ENCODE assay signal across 9 cellular contexts in genomic region chr6:142820336-142821016, GRCh38.
DNase-seq lines count a peak whose midpoint lies in the region; ATAC-seq, FAIRE-seq and TF ChIP-seq lines count a peak whose summit lies in the region.
"Had no signal": no experiment of that assay in that cellular context is flagged by ENCODE, and none has a peak within 500 bp of the region (broad histone marks: within the 10 kb centered on the region; RNA-seq: fewer than 3 reads in every experiment).

No MANE protein-coding gene starts in this region.

- no peak for TF ChIP-seq EP300 in HepG2 (IDR thresholded peaks at IDR 0.05; ENCODE audit: low read depth in 2 of 2, low read length in 2 of 2)
- no peak for TF ChIP-seq EP300 in HepG2 (CRISPR knock-in tag; IDR thresholded peaks at IDR 0.05; ENCODE audit: borderline replicate concordance)
- no peak for TF ChIP-seq EP300 in transverse colon (IDR thresholded peaks at IDR 0.05; ENCODE audit: low read depth)

- H3K27me3 ChIP-seq in HepG2 (ENCODE audit: control insufficient read depth in 1 of 2, insufficient read depth in 2 of 2, low read length in 2 of 2) (no peaks in the 10 kb centered on the region), transverse colon (no peaks in the 10 kb centered on the region)

- H3K36me3 ChIP-seq in HepG2 (replicated peaks in 1 of 2; ENCODE audit: control insufficient read depth in 1 of 2, insufficient read depth in 2 of 2, low read length in 2 of 2) = no peaks in the 10 kb centered on the region
- no peaks in the 10 kb centered on the region for H3K36me3 ChIP-seq in transverse colon

- DNase-seq in activated T-cell treated with anti-CD3 and anti-CD28 coated beads, Interleukin-2, amount 50 U/mL, for 4 hours = no peak
- DNase-seq in activated T-cell treated with anti-CD3 and anti-CD28 coated beads for 4 hours (no peak), HepG2 (ENCODE audit: low spot score) (no peak), transverse colon (no peak), NCI-H510A (lab: John Stamatoyannopoulos, UW) (no peak), AG08395 (ENCODE audit: low spot score) (no peak)
- DNase-seq in activated naive CD4-positive, alpha-beta T cell treated with anti-CD3 and anti-CD28 coated beads, Interleukin-2, amount 50 U/mL, for 72 hours (ENCODE audit: low spot score in 2 of 2) = no peak

- H3K4me3 ChIP-seq in HepG2 (replicated peaks in 1 of 3; ENCODE audit: insufficient read depth in 1 of 3, low read depth in 2 of 3, low read length in 3 of 3) (no peak overlapping the region), transverse colon (peak overlapping the region in 3 of 4 donors; percentile 17 to 45 (median 23))

- BruUV-seq in HepG2 (replicated peaks; lab: Mats Ljungman, UMichigan) = no TSS peak

- TF ChIP-seq POLR2A in HepG2 (IDR thresholded peaks at IDR 0.05; ENCODE audit: insufficient read depth in 1 of 2, low read depth in 2 of 2, low read length in 2 of 2) (no peak), transverse colon (IDR thresholded peaks at IDR 0.05) (no peak)

- POLR2A ChIA-PET in HepG2 (lab: Yijun Ruan, JAX) = no interaction called here

- H4K20me1 ChIP-seq in HepG2 (ENCODE audit: insufficient read depth, low read length) = no peaks in the 10 kb centered on the region

- peak overlapping the region; percentile 18; the same call in 1 of the 2 replicates for H3K4me2 ChIP-seq in HepG2 (ENCODE audit: low read depth, low read length)

- no peaks in the 10 kb centered on the region for H3K9me3 ChIP-seq in HepG2 (ENCODE audit: low read length)
- H3K9me3 ChIP-seq in transverse colon = no peaks in the 10 kb centered on the region

- no peak for TF ChIP-seq CTCF in HepG2 (CRISPR knock-in tag; IDR thresholded peaks at IDR 0.05)
- no peak for TF ChIP-seq CTCF in transverse colon (IDR thresholded peaks at IDR 0.05)

- H3K79me2 ChIP-seq in HepG2 (ENCODE audit: insufficient read depth, low read length) = no peaks in the 10 kb centered on the region

- WGBS in HepG2 (ENCODE audit: low lambda C conversion rate) = 94% methylated on average over 4 of the region's 4 CpGs
- WGBS in transverse colon (ENCODE audit: low coverage in 1 of 2), 2 donors = 65% methylated on average over 4 of the region's 4 CpGs

- peak overlapping the region; percentile 92 to 97 for H3K27ac Mint-ChIP-seq in activated naive CD4-positive, alpha-beta T cell treated with anti-CD3 and anti-CD28 coated beads, Interleukin-2, amount 50 U/mL, for 72 hours

- no peak for TF ChIP-seq RAD21 in HepG2 (CRISPR knock-in tag; IDR thresholded peaks at IDR 0.05)

- no peak overlapping the region for H3K27ac ChIP-seq in HepG2 (ENCODE audit: extremely low read length, insufficient read depth, low read length)
- peak overlapping the region; percentile 19 to 59 (median 46) for H3K27ac ChIP-seq in transverse colon
- H3K27ac ChIP-seq: C4-2B had no signal

- H3K4me1 ChIP-seq in HepG2 (ENCODE audit: insufficient read depth, low read length) (peaks cover 30% of the 10 kb centered on the region), transverse colon (peaks cover 0 to 45% (median 13%) of the 10 kb centered on the region in 4 donors)

- in situ Hi-C loops in HepG2 (cut with HindIII; ENCODE audit: extremely low pct_ligation_motif_present, low pct_unique_long_range_greater_than_20kb) = no loop called here
- in situ Hi-C loops in transverse colon (cut with MboI; ENCODE audit: low pct_ligation_motif_present in 1 of 4, low pct_unique_long_range_greater_than_20kb in 1 of 4, low sequenced_read_pairs in 3 of 4) = no loop called here

- H3K27me3 Mint-ChIP-seq in activated T-cell treated with anti-CD3 and anti-CD28 coated beads, Interleukin-2, amount 50 U/mL, for 4 hours (ENCODE audit: low read depth) = no peaks in the 10 kb centered on the region

- peak overlapping the region; percentile 81 for H3K4me3 Mint-ChIP-seq in activated T-cell treated with anti-CD3 and anti-CD28 coated beads, Interleukin-2, amount 50 U/mL, for 4 hours

- ATAC-seq in activated T-cell treated with anti-CD3 and anti-CD28 coated beads, Interleukin-2, amount 50 U/mL, for 4 hours = peak; percentile 29 to 30
- ATAC-seq in activated naive CD4-positive, alpha-beta T cell treated with anti-CD3 and anti-CD28 coated beads, Interleukin-2, amount 50 U/mL, for 72 hours = peak; percentile 17 to 55
- ATAC-seq in HepG2 (no peak), HG03378 (IDR thresholded peaks at IDR 0.05; ENCODE audit: unreplicated experiment) (no peak)

- peaks cover 30% of the 10 kb centered on the region for H3K36me3 Mint-ChIP-seq in activated T-cell treated with anti-CD3 and anti-CD28 coated beads, Interleukin-2, amount 50 U/mL, for 4 hours (ENCODE audit: insufficient read depth)
- H3K36me3 Mint-ChIP-seq in activated naive CD4-positive, alpha-beta T cell treated with anti-CD3 and anti-CD28 coated beads, Interleukin-2, amount 50 U/mL, for 72 hours = peaks cover 9 to 41% of the 10 kb centered on the region in 2 donors

- FAIRE-seq in HepG2 (lab: Jason Lieb, UNC) = no peak

- H3K4me1 Mint-ChIP-seq in activated T-cell treated with anti-CD3 and anti-CD28 coated beads, Interleukin-2, amount 50 U/mL, for 4 hours (ENCODE audit: low read depth) = peaks cover 77% of the 10 kb centered on the region

- H3K9ac ChIP-seq in HepG2 (ENCODE audit: insufficient read depth, low read depth, low read length) = no peak overlapping the region

- H2AFZ ChIP-seq in HepG2 (ENCODE audit: low read length) = no peak overlapping the region

- no peaks in the 10 kb centered on the region for H3K9me3 Mint-ChIP-seq in activated T-cell treated with anti-CD3 and anti-CD28 coated beads, Interleukin-2, amount 50 U/mL, for 4 hours
- H3K9me3 Mint-ChIP-seq in activated naive CD4-positive, alpha-beta T cell treated with anti-CD3 and anti-CD28 coated beads, Interleukin-2, amount 50 U/mL, for 72 hours = peaks cover 4 to 7% of the 10 kb centered on the region in 2 donors

- CTCF ChIA-PET in HepG2 (lab: Yijun Ruan, JAX; ENCODE audit: low intra/inter-chr PET ratio, low total read pairs) = no interaction called here

- intact Hi-C loops in HepG2 (cut with micrococcal nuclease; ENCODE audit: unreplicated experiment) (no loop called here), transverse colon (cut with DNase I; ENCODE audit: low total_unique reads) (no loop called here)

TF ChIP-seq in HepG2, 621 proteins besides CTCF, POLR2A, EP300 and RAD21 (continues in another document):
- no peak for TF ChIP-seq ZSCAN29 (CRISPR knock-in tag; conservative IDR thresholded peaks at IDR 0.05)
- TF ChIP-seq ZNF747 (CRISPR knock-in tag; IDR thresholded peaks at IDR 0.05; ENCODE audit: borderline replicate concordance) = no peak
- no peak for TF ChIP-seq ZNF710 (CRISPR knock-in tag; IDR thresholded peaks at IDR 0.05; ENCODE audit: borderline replicate concordance)
- TF ChIP-seq MATR3 (CRISPR knock-in tag; IDR thresholded peaks at IDR 0.05) = no peak
- TF ChIP-seq NFATC3 (CRISPR knock-in tag; IDR thresholded peaks at IDR 0.05) = no peak
- TF ChIP-seq ZNF558 (CRISPR knock-in tag; IDR thresholded peaks at IDR 0.05; ENCODE audit: borderline replicate concordance) = no peak
- TF ChIP-seq TFE3 (CRISPR knock-in tag; IDR thresholded peaks at IDR 0.05) = no peak
- TF ChIP-seq ZNF773 (CRISPR knock-in tag; IDR thresholded peaks at IDR 0.05; ENCODE audit: borderline replicate concordance) = no peak
- no peak for TF ChIP-seq ZSCAN22 (CRISPR knock-in tag; IDR thresholded peaks at IDR 0.05)
- TF ChIP-seq XBP1 (CRISPR knock-in tag; IDR thresholded peaks at IDR 0.05) = no peak
- no peak for TF ChIP-seq MYPOP (CRISPR knock-in tag; IDR thresholded peaks at IDR 0.05)

Comparison
In these comparisons a context has a peak if more than half of its experiments do, and no peak if none do; other contexts are left out.
1. ATAC-seq: peak in activated T-cell treated with anti-CD3 and anti-CD28 coated beads, Interleukin-2, amount 50 U/mL, for 4 hours (2 of 2) and activated naive CD4-positive, alpha-beta T cell treated with anti-CD3 and anti-CD28 coated beads, Interleukin-2, amount 50 U/mL, for 72 hours (2 of 2); none in HepG2 (single experiment) and HG03378 (single experiment).
2. H3K4me3 ChIP-seq: peak in transverse colon (3 of 4); none in HepG2 (0 of 3).